ENCODE assay signal across 36 cellular contexts in the genomic region with DNA sequence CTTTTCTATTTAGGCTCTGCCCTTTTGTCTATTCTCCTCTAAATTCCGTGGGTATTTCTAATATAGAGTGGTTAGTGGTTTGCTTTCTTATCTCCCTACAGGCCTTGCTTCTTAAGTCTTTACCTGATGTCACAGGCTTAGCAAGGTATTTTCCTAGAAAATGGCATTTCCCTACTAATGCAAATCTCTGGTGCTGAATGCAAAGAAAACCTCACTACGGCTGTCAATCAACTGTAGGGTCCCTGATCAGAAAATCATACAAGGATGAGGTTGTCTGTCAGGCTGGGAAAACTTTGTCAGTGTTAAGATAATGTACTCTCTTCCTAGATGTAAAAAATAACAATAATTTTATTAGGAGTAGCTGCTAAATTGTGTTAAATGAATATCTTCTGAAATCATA. TPM values are rescaled to one million over a fixed set of nuclear protein-coding genes. Genes with fewer than 3 reads are reported as not detected.
"Had no signal": no experiment of that assay in that cellular context is flagged by ENCODE, and none has a peak within 500 bp of the region (broad histone marks: within the 10 kb centered on the region; RNA-seq: fewer than 3 reads in every experiment).

No MANE protein-coding gene starts in this region.

- H3K9ac ChIP-seq: neural progenitor cell, parathyroid adenoma had no signal

- H3K27me3 Mint-ChIP-seq: naive thymus-derived CD8-positive, alpha-beta T cell; progenitor cell of endocrine pancreas; stimulated activated naive B cell treated with anti-CD40 and anti-IgM and Interleukin-4, amounts not matched to agents 10 μg/mL and 1 μg/mL and 100 μg/mL, for 72 hours had no signal

- H3K4me3 ChIP-seq: left lung, lower lobe of right lung, neural progenitor cell, right atrium auricular region, right lobe of liver, stomach, testis, thyroid gland, transverse colon, upper lobe of right lung had no signal

- H3K4me2 ChIP-seq: neural progenitor cell had no signal

- H2AFZ ChIP-seq: neural progenitor cell, parathyroid adenoma had no signal

- H3K79me2 ChIP-seq: parathyroid adenoma had no signal

- DNase-seq: hypothalamus; immature natural killer cell; kidney; left colon; left lung; lower lobe of right lung; mammary epithelial cell; mesenchymal stem cell; naive thymus-derived CD8-positive, alpha-beta T cell; occipital lobe; right lobe of liver; stimulated activated CD4-positive, alpha-beta T cell treated with anti-CD3 and anti-CD28 coated beads, Interleukin-12 subunit alpha, Interleukin-12 subunit beta, amount 100 ng/mL, for 4 hours; stimulated activated CD4-positive, alpha-beta T cell treated with anti-CD3 and anti-CD28 coated beads, Interleukin-15, amount 100 ng/mL, for 24 hours; stimulated activated CD4-positive, alpha-beta T cell treated with anti-CD3 and anti-CD28 coated beads, Interleukin-2, amount 100 ng/mL, for 24 hours; stimulated activated CD4-positive, alpha-beta T cell treated with anti-CD3 and anti-CD28 coated beads, Interleukin-4, amount 100 ng/mL, for 1 hour; stimulated activated naive B cell treated with anti-CD40 and anti-IgM and Interleukin-4, amounts not matched to agents 10 μg/mL and 1 μg/mL and 100 μg/mL, for 72 hours; stimulated activated naive CD8-positive, alpha-beta T cell treated with anti-CD3 and anti-CD28 coated beads, Interleukin-15, Interleukin-2, amounts not matched to agents 100 U/mL and 50 U/mL, for 24 hours; stomach; testis; thyroid gland; transverse colon; upper lobe of right lung had no signal

- H3K9me3 ChIP-seq: left lung, lower lobe of right lung, neutrophil, right atrium auricular region, right lobe of liver, stomach, testis, thyroid gland, transverse colon, upper lobe of right lung had no signal

- H3K36me3 Mint-ChIP-seq: immature natural killer cell; naive thymus-derived CD8-positive, alpha-beta T cell; neural progenitor cell; stimulated activated naive B cell treated with anti-CD40 and anti-IgM and Interleukin-4, amounts not matched to agents 10 μg/mL and 1 μg/mL and 100 μg/mL, for 72 hours had no signal

- H3K36me3 ChIP-seq: left lung, lower lobe of right lung, neural progenitor cell, neutrophil, right atrium auricular region, right lobe of liver, stomach, thyroid gland, transverse colon, upper lobe of right lung had no signal

- ATAC-seq: left colon; left lung; lower lobe of right lung; naive thymus-derived CD8-positive, alpha-beta T cell; right lobe of liver; stimulated activated naive B cell treated with anti-CD40 and anti-IgM and Interleukin-4, amounts not matched to agents 10 μg/mL and 1 μg/mL and 100 μg/mL, for 72 hours; stimulated activated naive CD8-positive, alpha-beta T cell treated with anti-CD3 and anti-CD28 coated beads, Interleukin-15, Interleukin-2, amounts not matched to agents 100 U/mL and 50 U/mL, for 24 hours; upper lobe of right lung had no signal

- H3K4me3 Mint-ChIP-seq: immature natural killer cell; naive thymus-derived CD8-positive, alpha-beta T cell; nephron; neural progenitor cell; stimulated activated naive B cell treated with anti-CD40 and anti-IgM and Interleukin-4, amounts not matched to agents 10 μg/mL and 1 μg/mL and 100 μg/mL, for 72 hours had no signal

- H3K4me1 ChIP-seq: left lung, lower lobe of right lung, neural progenitor cell, parathyroid adenoma, right atrium auricular region, right lobe of liver, stomach, testis, thyroid gland, transverse colon, upper lobe of right lung had no signal

- FAIRE-seq: islet of Langerhans, kidney, urothelium cell line had no signal

- H3K27me3 ChIP-seq: left lung, neural progenitor cell, neutrophil, right atrium auricular region, right lobe of liver, stomach, testis, thyroid gland, transverse colon, upper lobe of right lung had no signal

- H3K27ac Mint-ChIP-seq: immature natural killer cell; naive thymus-derived CD8-positive, alpha-beta T cell; nephron; neural progenitor cell; stimulated activated naive B cell treated with anti-CD40 and anti-IgM and Interleukin-4, amounts not matched to agents 10 μg/mL and 1 μg/mL and 100 μg/mL, for 72 hours had no signal

- H3K9me3 Mint-ChIP-seq: nephron, neural progenitor cell had no signal

- H3K27ac ChIP-seq: left lung, lower lobe of right lung, neural progenitor cell, neutrophil, parathyroid adenoma, right atrium auricular region, right lobe of liver, stomach, testis, thyroid gland, transverse colon, upper lobe of right lung had no signal

- H3K4me1 Mint-ChIP-seq: immature natural killer cell; stimulated activated naive B cell treated with anti-CD40 and anti-IgM and Interleukin-4, amounts not matched to agents 10 μg/mL and 1 μg/mL and 100 μg/mL, for 72 hours had no signal

RNA-seq across cellular contexts. Expression of a gene that starts 27.1 kb away (rescaled TPM):
- total RNA-seq: kidney, left colon, left lung, liver, lower lobe of right lung, mucosa of gallbladder, occipital lobe, osteocyte, progenitor cell of endocrine pancreas, pulmonary artery endothelial cell, renal cortical epithelial cell, right lobe of liver, skeletal muscle tissue, stomach, thyroid gland, transverse colon, upper lobe of right lung had no signal
- polyA plus RNA-seq: liver had no signal
